In genomic region chr10:99443483-99443882, GRCh38 we compare ENCODE assay signal across 20 cellular contexts.
"Had no signal": no experiment of that assay in that cellular context is flagged by ENCODE, and none has a peak within 500 bp of the region (broad histone marks: within the 10 kb centered on the region; RNA-seq: fewer than 3 reads in every experiment).

No MANE protein-coding gene starts in this region.

- H3K27me3 ChIP-seq: neural progenitor cell, ovary, thyroid gland, upper lobe of left lung, uterus had no signal

- H3K4me1 ChIP-seq: esophagus squamous epithelium, foreskin keratinocyte, left ventricle myocardium inferior, lower lobe of right lung, neural progenitor cell, suprapubic skin, thyroid gland, uterus had no signal

- H3K79me2 ChIP-seq: hepatocyte had no signal

- H3K4me2 ChIP-seq: hepatocyte, neural progenitor cell, smooth muscle cell had no signal

- H2AFZ ChIP-seq: hepatocyte had no signal

- H3K9me3 ChIP-seq: esophagus squamous epithelium, left ventricle myocardium inferior, lower lobe of right lung, ovary, suprapubic skin, thyroid gland, upper lobe of left lung, uterus had no signal

- DNase-seq: dermis blood vessel endothelial cell; esophagus squamous epithelium; foreskin keratinocyte; kidney; left cardiac atrium; left ventricle myocardium inferior; lower lobe of right lung; nucleus accumbens; ovary; right cardiac atrium; stimulated activated CD4-positive, alpha-beta T cell treated with anti-CD3 and anti-CD28 coated beads, Interleukin-2, amount 100 ng/mL, for 48 hours; stimulated activated naive CD8-positive, alpha-beta T cell treated with anti-CD3 and anti-CD28 coated beads, Interleukin-15, Interleukin-2, amounts not matched to agents 100 U/mL and 50 U/mL, for 24 hours; thyroid gland; upper lobe of left lung; uterus had no signal

- H3K27ac ChIP-seq: esophagus squamous epithelium, foreskin keratinocyte, hepatocyte, left ventricle myocardium inferior, lower lobe of right lung, neural progenitor cell, ovary, suprapubic skin, thyroid gland, upper lobe of left lung, uterus had no signal

- H3K4me3 ChIP-seq: esophagus squamous epithelium, hepatocyte, left ventricle myocardium inferior, lower lobe of right lung, neural progenitor cell, ovary, smooth muscle cell, suprapubic skin, thyroid gland, upper lobe of left lung, uterus had no signal

- H3K36me3 ChIP-seq: esophagus squamous epithelium, left ventricle myocardium inferior, lower lobe of right lung, neural progenitor cell, ovary, suprapubic skin, thyroid gland, upper lobe of left lung, uterus had no signal

- ATAC-seq: foreskin keratinocyte; left cardiac atrium; lower lobe of right lung; natural killer cell treated with Interleukin-12 subunit alpha and Interleukin-12 subunit beta and Interleukin-15 and Interleukin-18, amount 100 ng/mL, for 72 hours; right cardiac atrium; stimulated activated naive CD8-positive, alpha-beta T cell treated with anti-CD3 and anti-CD28 coated beads, Interleukin-15, Interleukin-2, amounts not matched to agents 100 U/mL and 50 U/mL, for 24 hours had no signal

- H3K9ac ChIP-seq: neural progenitor cell had no signal
